Comparison of ENCODE assay signal across 23 cellular contexts in the genomic region with DNA sequence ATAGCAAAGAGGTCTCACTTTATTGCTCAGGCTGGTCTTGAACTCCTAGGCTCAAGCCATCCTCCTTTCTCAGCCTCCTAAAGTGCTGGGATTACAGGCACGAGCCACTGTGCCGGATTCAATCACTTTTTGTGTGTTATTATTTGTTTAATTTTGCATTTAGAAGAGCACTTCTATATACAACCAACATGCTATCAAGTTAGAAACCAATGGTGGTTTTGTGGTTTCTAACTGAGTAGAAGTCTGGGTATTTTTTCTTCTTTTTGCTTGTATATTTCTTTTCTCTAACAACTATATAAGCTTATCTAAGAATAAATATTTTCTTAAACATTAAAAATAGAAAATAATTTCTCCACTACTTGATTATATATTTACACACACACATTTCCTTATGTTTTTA.
"Had no signal": no experiment of that assay in that cellular context is flagged by ENCODE, and none has a peak within 500 bp of the region (broad histone marks: within the 10 kb centered on the region; RNA-seq: fewer than 3 reads in every experiment).

No MANE protein-coding gene starts in this region.

- DNase-seq: Karpas-422; KBM-7; MG63; NCI-H1092 treated with DMSO at 0.1 percent for 48 hours; NCI-H1436; NCI-H187; NCI-H2029; NCI-H2081 treated with DMSO at 0.1 percent for 48 hours; NCI-H2171; NCI-H226; NCI-H446; NCI-H510A; NCI-H524 treated with DMSO at 0.1 percent for 48 hours; NCI-H69; NCI-H774; NK-92 treated with Interleukin-12 subunit alpha and Interleukin-12 subunit beta, amount 100 ng/mL, for 24 hours; PC-3; SHP77; SK-N-SH had no signal

- H3K9me3 ChIP-seq: MG63, SK-N-SH had no signal

- ATAC-seq: Panc1, PC-3 had no signal

- H3K27ac ChIP-seq: HL-60, RWPE1 had no signal

- FAIRE-seq: HTR-8/SVneo had no signal

- H3K9me2 ChIP-seq: SK-N-SH had no signal

- H3K4me3 ChIP-seq: MG63 had no signal

- H3K27me3 ChIP-seq: MG63 had no signal

- H3K4me2 ChIP-seq: SK-N-SH had no signal

- H3K9ac ChIP-seq: SK-N-SH had no signal
